8 cellular contexts compared by ENCODE assay signal in genomic region chr1:36148821-36149236, GRCh38. TPM values are rescaled to one million over a fixed set of nuclear protein-coding genes. Genes with fewer than 3 reads are reported as not detected.
DNase-seq lines count a peak whose midpoint lies in the region; ATAC-seq and TF ChIP-seq lines count a peak whose summit lies in the region.

No MANE protein-coding gene starts in this region.

- TF ChIP-seq POLR2A in lower leg skin (IDR thresholded peaks at IDR 0.05) = no peak

- no peak for ATAC-seq in GM21526 (IDR thresholded peaks at IDR 0.05; ENCODE audit: low FRiP score, unreplicated experiment)

- TF ChIP-seq CTCF in ascending aorta (IDR thresholded peaks at IDR 0.05) (no peak), lower leg skin (IDR thresholded peaks at IDR 0.05) (no peak), type B pancreatic cell (conservative IDR thresholded peaks at IDR 0.05) (no peak)

- H3K4me1 ChIP-seq in ascending aorta = peaks cover 26 to 36% of the 10 kb centered on the region in 2 donors

- H3K4me3 ChIP-seq in ascending aorta (peak overlapping the region; percentile 71 to 77), lower leg skin (ENCODE audit: low read depth, poor library complexity, severe bottlenecking) (peak overlapping the region; percentile 59)

- DNase-seq in activated naive CD4-positive, alpha-beta T cell treated with anti-CD3 and anti-CD28 coated beads, Interleukin-2, amount 50 U/mL, for 16 hours = no peak
- DNase-seq in ascending aorta (ENCODE audit: low spot score in 2 of 2) (no peak), lower leg skin (ENCODE audit: low spot score in 2 of 2) (no peak), type B pancreatic cell (ENCODE audit: extremely low spot score, unreplicated experiment) (no peak), COR-L47 (lab: John Stamatoyannopoulos, UW) (no peak), NCI-H526 (lab: John Stamatoyannopoulos, UW) (no peak)

- peaks cover 61% of the 10 kb centered on the region for H3K4me1 Mint-ChIP-seq in activated naive CD4-positive, alpha-beta T cell treated with anti-CD3 and anti-CD28 coated beads, Interleukin-2, amount 50 U/mL, for 24 hours
- peaks cover 27% of the 10 kb centered on the region for H3K4me1 Mint-ChIP-seq in type B pancreatic cell (ENCODE audit: unreplicated experiment)

- H3K27me3 Mint-ChIP-seq in activated naive CD4-positive, alpha-beta T cell treated with anti-CD3 and anti-CD28 coated beads, Interleukin-2, amount 50 U/mL, for 24 hours = no peaks in the 10 kb centered on the region
- no peaks in the 10 kb centered on the region for H3K27me3 Mint-ChIP-seq in type B pancreatic cell

- no peaks in the 10 kb centered on the region for H3K27me3 ChIP-seq in ascending aorta

- peak overlapping the region; percentile 92 for H3K27ac Mint-ChIP-seq in activated naive CD4-positive, alpha-beta T cell treated with anti-CD3 and anti-CD28 coated beads, Interleukin-2, amount 50 U/mL, for 24 hours
- peak overlapping the region; percentile 98 for H3K27ac Mint-ChIP-seq in type B pancreatic cell

- no peaks in the 10 kb centered on the region for H3K9me3 Mint-ChIP-seq in activated naive CD4-positive, alpha-beta T cell treated with anti-CD3 and anti-CD28 coated beads, Interleukin-2, amount 50 U/mL, for 24 hours
- no peaks in the 10 kb centered on the region for H3K9me3 Mint-ChIP-seq in type B pancreatic cell

- H3K9me3 ChIP-seq in ascending aorta = no peaks in the 10 kb centered on the region

- intact Hi-C loops in ascending aorta (cut with DNase I) = loop anchor here (1.0 kb wide), 3 partner anchors 39 to 75 kb away; partner anchors contain the start of gene THRAP3
- intact Hi-C loops in lower leg skin (cut with DNase I; ENCODE audit: low total_unique reads) = no loop called here

- H3K36me3 Mint-ChIP-seq in activated naive CD4-positive, alpha-beta T cell treated with anti-CD3 and anti-CD28 coated beads, Interleukin-2, amount 50 U/mL, for 24 hours = no peaks in the 10 kb centered on the region
- H3K36me3 Mint-ChIP-seq in type B pancreatic cell = no peaks in the 10 kb centered on the region

- WGBS in lower leg skin, 2 donors = 0 to 2% methylated on average over 16 of the region's 16 CpGs

- peak overlapping the region; percentile 100 for H3K4me3 Mint-ChIP-seq in activated naive CD4-positive, alpha-beta T cell treated with anti-CD3 and anti-CD28 coated beads, Interleukin-2, amount 50 U/mL, for 24 hours
- H3K4me3 Mint-ChIP-seq in type B pancreatic cell = peak overlapping the region; percentile 99

- H3K36me3 ChIP-seq in ascending aorta = no peaks in the 10 kb centered on the region

- peak overlapping the region; percentile 93 to 98 for H3K27ac ChIP-seq in ascending aorta

RNA-seq across cellular contexts. Expression of gene TRAPPC3, which starts 0.5 kb away (rescaled TPM):
- 52.0 TPM for total RNA-seq in ascending aorta
- 100 to 1,000 TPM in 2 of 4 donors, 10 to 100 TPM in 2; 78.3 to 113 (median 104) TPM for total RNA-seq in lower leg skin
- total RNA-seq in type B pancreatic cell (ENCODE audit: low replicate concordance) = 63.4 and 75.6 TPM in 2 replicates

RNA-seq across cellular contexts. Expression of gene MAP7D1, which starts 7.1 kb away (rescaled TPM):
- total RNA-seq in ascending aorta (209 TPM), lower leg skin (100 to 1,000 TPM; 115 to 171 (median 153) TPM), type B pancreatic cell (ENCODE audit: low replicate concordance) (94.5 and 112 TPM in 2 replicates)

RNA-seq across cellular contexts. Expression of gene COL8A2, which starts 23.8 kb away (rescaled TPM):
- total RNA-seq in ascending aorta = 41.7 TPM
- 1 to 10 TPM; 4.8 to 9.8 (median 7.6) TPM for total RNA-seq in lower leg skin
- total RNA-seq in type B pancreatic cell (ENCODE audit: low replicate concordance) = 0.14 and 2.5 TPM in 2 replicates
